In genomic region chr14:106879241-106879640, GRCh38 we compare ENCODE assay signal across 8 cellular contexts.
A peak's percentile ranks its signal among the peaks of the same experiment; 100 is the strongest.
DNase-seq lines count a peak whose midpoint lies in the region; ATAC-seq and TF ChIP-seq lines count a peak whose summit lies in the region.

No MANE protein-coding gene starts in this region.

- no peak for DNase-seq in GM12864 (ENCODE audit: low read depth)
- DNase-seq in SK-N-SH: peak; percentile 53
- peak; percentile 48 for DNase-seq in mammary epithelial cell
- peak; percentile 28 to 33 for DNase-seq in stimulated activated CD4-positive, alpha-beta T cell treated with anti-CD3 and anti-CD28 coated beads, Interleukin-4, amount 100 ng/mL, for 4 hours
- DNase-seq in dorsolateral prefrontal cortex: no peak
- DNase-seq in mesothelial cell of epicardium (ENCODE audit: low spot score in 2 of 2, unreplicated experiment in 2 of 2): no peak

- H2AFZ ChIP-seq in SK-N-SH (ENCODE audit: low read depth) (no peak overlapping the region), mammary epithelial cell (ENCODE audit: low read depth, low read length) (no peak overlapping the region)

- peak; percentile 61 for ATAC-seq in HG03196 (IDR thresholded peaks at IDR 0.05; ENCODE audit: unreplicated experiment)
- no peak for ATAC-seq in GM19452 (IDR thresholded peaks at IDR 0.05; ENCODE audit: unreplicated experiment)

- peaks cover 60% of the 10 kb centered on the region for H3K9me3 Mint-ChIP-seq in mesothelial cell of epicardium

- in situ Hi-C loops in mammary epithelial cell (cut with MboI; ENCODE audit: low sequenced_read_pairs in 2 of 2): no loop called here

- H3F3A ChIP-seq in SK-N-SH (replicated peaks; ENCODE audit: insufficient read depth): peaks cover 12% of the 10 kb centered on the region

- whole genome bisulfite sequencing in SK-N-SH (ENCODE audit: low lambda C conversion rate): 13% methylated on average over 8 of the region's 8 CpGs
- 53% methylated on average over 7 of the region's 8 CpGs for WGBS in mammary epithelial cell (ENCODE audit: low coverage, missing lambda C conversion rate)

- no peaks in the 10 kb centered on the region for H3K79me2 ChIP-seq in SK-N-SH (ENCODE audit: insufficient read depth)
- H3K79me2 ChIP-seq in mammary epithelial cell (ENCODE audit: insufficient read depth, low read length): no peaks in the 10 kb centered on the region

- peak; percentile 88 for TF ChIP-seq CTCF in GM12864 (IDR thresholded peaks at IDR 0.05; ENCODE audit: low read depth, low read length, missing control alignments)
- peak; percentile 61 for TF ChIP-seq CTCF in SK-N-SH (IDR thresholded peaks at IDR 0.05)
- peak; percentile 41 to 50 for TF ChIP-seq CTCF in mammary epithelial cell (conservative IDR thresholded peaks at IDR 0.05 in 1 of 2, IDR thresholded peaks at IDR 0.05 in 1 of 2; ENCODE audit: extremely low read depth in 1 of 2, insufficient read depth in 1 of 2, low read depth in 1 of 2, low read length in 2 of 2)
- TF ChIP-seq CTCF in dorsolateral prefrontal cortex (IDR thresholded peaks at IDR 0.05 in 54 of 56, conservative IDR thresholded peaks at IDR 0.05 in 2 of 56; ENCODE audit: low read depth in 1 of 56, partially characterized antibody in 56 of 56): peak in 5 of 56 donors; percentile 16 to 35 (median 24)
- no peak for TF ChIP-seq CTCF in mesothelial cell of epicardium (IDR thresholded peaks at IDR 0.05; ENCODE audit: unreplicated experiment)

- H3K27ac ChIP-seq in SK-N-SH (ENCODE audit: low read depth in 2 of 2, low read length in 1 of 2) (no peak overlapping the region), mammary epithelial cell (ENCODE audit: insufficient read depth, low read depth, low read length) (no peak overlapping the region), dorsolateral prefrontal cortex (no peak overlapping the region)

- H3K4me2 ChIP-seq in SK-N-SH (no peak overlapping the region), mammary epithelial cell (ENCODE audit: insufficient read depth, low read depth, low read length) (no peak overlapping the region)

- H3K36me3 Mint-ChIP-seq in mesothelial cell of epicardium: no peaks in the 10 kb centered on the region

- H3K9me3 ChIP-seq in SK-N-SH: no peaks in the 10 kb centered on the region
- peaks cover 4% of the 10 kb centered on the region for H3K9me3 ChIP-seq in mammary epithelial cell (replicated peaks; ENCODE audit: insufficient read depth, low read length)

- CTCF ChIA-PET in SK-N-SH (lab: Yijun Ruan, JAX) (no interaction called here), mammary epithelial cell (lab: Charles Lee; ENCODE audit: low non-redundant PET) (no interaction called here)

- H3K4me3 Mint-ChIP-seq in mesothelial cell of epicardium: no peak overlapping the region

- 0 out of 2 replicates have a peak, but pooled peaks have one; percentile 2 for TF ChIP-seq RAD21 in SK-N-SH (IDR thresholded peaks at IDR 0.05; ENCODE audit: low read length)

- H4K20me1 ChIP-seq in SK-N-SH (ENCODE audit: insufficient read depth): no peaks in the 10 kb centered on the region
- no peaks in the 10 kb centered on the region for H4K20me1 ChIP-seq in mammary epithelial cell (ENCODE audit: insufficient read depth, low read length)

- H3K36me3 ChIP-seq in SK-N-SH (replicated peaks in 1 of 2; ENCODE audit: control insufficient read depth in 1 of 2, insufficient read depth in 2 of 2, low read length in 1 of 2) (no peaks in the 10 kb centered on the region), mammary epithelial cell (ENCODE audit: insufficient read depth, low read length) (no peaks in the 10 kb centered on the region)

- BruUV-seq in mammary epithelial cell (replicated peaks; lab: Mats Ljungman, UMichigan): no TSS peak

- no peak overlapping the region for H3K4me3 ChIP-seq in GM12864 (ENCODE audit: low read depth, low read length)
- no peak overlapping the region for H3K4me3 ChIP-seq in SK-N-SH (ENCODE audit: low read depth in 2 of 2, low read length in 1 of 2)
- no peak overlapping the region for H3K4me3 ChIP-seq in mammary epithelial cell (replicated peaks in 1 of 3; ENCODE audit: insufficient read depth in 1 of 3, low read depth in 2 of 3, low read length in 3 of 3)
- H3K4me3 ChIP-seq in dorsolateral prefrontal cortex: no peak overlapping the region

- no peaks in the 10 kb centered on the region for H3K9me2 ChIP-seq in SK-N-SH

- POLR2A ChIA-PET in SK-N-SH (lab: Yijun Ruan, JAX): no interaction called here

- no peak for TF ChIP-seq EP300 in SK-N-SH (IDR thresholded peaks at IDR 0.05; ENCODE audit: borderline replicate concordance in 1 of 2, low read depth in 1 of 2, low read length in 1 of 2)

- H3K9ac ChIP-seq in SK-N-SH: no peak overlapping the region
- H3K9ac ChIP-seq in mammary epithelial cell (ENCODE audit: insufficient read depth, low read length): no peak overlapping the region

- no peak overlapping the region for H3K27ac Mint-ChIP-seq in mesothelial cell of epicardium

- H3K27me3 Mint-ChIP-seq in mesothelial cell of epicardium (ENCODE audit: low read depth): no peaks in the 10 kb centered on the region

- H3K4me1 Mint-ChIP-seq in mesothelial cell of epicardium: no peaks in the 10 kb centered on the region

- intact Hi-C loops in mammary epithelial cell (cut with micrococcal nuclease) (no loop called here), dorsolateral prefrontal cortex (cut with DNase I) (no loop called here)

- H3K4me1 ChIP-seq in SK-N-SH (ENCODE audit: control insufficient read depth in 1 of 2, insufficient read depth in 2 of 2, low read depth in 1 of 2, low read length in 1 of 2): no peaks in the 10 kb centered on the region
- no peaks in the 10 kb centered on the region for H3K4me1 ChIP-seq in mammary epithelial cell (ENCODE audit: insufficient read depth, low read length)

- dilution Hi-C loops in mammary epithelial cell (cut with HindIII; ENCODE audit: low sequenced_read_pairs): no loop called here

- H3K27me3 ChIP-seq in SK-N-SH (ENCODE audit: insufficient read depth) (peaks cover 6% of the 10 kb centered on the region; the same call in 1 of the 2 replicates), mammary epithelial cell (ENCODE audit: insufficient read depth, low read length) (no peaks in the 10 kb centered on the region), dorsolateral prefrontal cortex (peaks cover 0 to 41% (median 15%) of the 10 kb centered on the region in 45 donors)

TF ChIP-seq in SK-N-SH, 30 proteins besides CTCF, POLR2A, EP300 and RAD21 (continues in another document):
- no peak for TF ChIP-seq MAX (IDR thresholded peaks at IDR 0.05; ENCODE audit: low read depth)
- TF ChIP-seq EZH2phosphoT487 (IDR thresholded peaks at IDR 0.05; ENCODE audit: borderline replicate concordance, low read depth): no peak
- TF ChIP-seq ZBTB33 (IDR thresholded peaks at IDR 0.05; ENCODE audit: borderline replicate concordance, low read depth): no peak
- TF ChIP-seq SMC3 (IDR thresholded peaks at IDR 0.05; ENCODE audit: low read depth, low read length): peak; percentile 32; the same call in 1 of the 2 replicates
- no peak for TF ChIP-seq MXI1 (IDR thresholded peaks at IDR 0.05; ENCODE audit: low read depth, low read length)
- no peak for TF ChIP-seq USF2 (IDR thresholded peaks at IDR 0.05; ENCODE audit: borderline replicate concordance, low read depth, low read length)
- TF ChIP-seq RXRA (IDR thresholded peaks at IDR 0.05; ENCODE audit: borderline replicate concordance, low read depth): no peak

Comparison
In these comparisons a context has a peak if more than half of its experiments do, and no peak if none do; other contexts are left out.
1. DNase-seq: peak in SK-N-SH (single experiment), mammary epithelial cell (single experiment) and stimulated activated CD4-positive, alpha-beta T cell treated with anti-CD3 and anti-CD28 coated beads, Interleukin-4, amount 100 ng/mL, for 4 hours (2 of 2); none in GM12864 (single experiment), dorsolateral prefrontal cortex (0 of 10) and mesothelial cell of epicardium (0 of 2).